In genomic region chr6:3755637-3756515, GRCh38 we compare ENCODE assay signal across 10 cellular contexts. TPM values are rescaled to one million over a fixed set of nuclear protein-coding genes. Genes with fewer than 3 reads are reported as not detected.
DNase-seq lines count a peak whose midpoint lies in the region; ATAC-seq and TF ChIP-seq lines count a peak whose summit lies in the region.
"Had no signal": no experiment of that assay in that cellular context is flagged by ENCODE, and none has a peak within 500 bp of the region (broad histone marks: within the 10 kb centered on the region; RNA-seq: fewer than 3 reads in every experiment).

No MANE protein-coding gene starts in this region.

- H3K4me3 ChIP-seq in iPS-20b (ENCODE audit: low read length) = peak overlapping the region; percentile 37; the same call in 1 of the 2 replicates

- no peaks in the 10 kb centered on the region for H3K36me3 Mint-ChIP-seq in type B pancreatic cell
- no peaks in the 10 kb centered on the region for H3K36me3 Mint-ChIP-seq in immature natural killer cell

- H3K27me3 Mint-ChIP-seq in type B pancreatic cell (peaks cover 4% of the 10 kb centered on the region), immature natural killer cell (ENCODE audit: low read depth in 3 of 3) (peaks cover 6 to 10% (median 7%) of the 10 kb centered on the region in 3 donors)

- no peak for ATAC-seq in HG03135 (IDR thresholded peaks at IDR 0.05; ENCODE audit: unreplicated experiment)
- ATAC-seq in GM19463 (IDR thresholded peaks at IDR 0.05; ENCODE audit: unreplicated experiment) = no peak

- H3K4me1 ChIP-seq in iPS-20b (ENCODE audit: insufficient read depth, low read length) = peaks cover 14% of the 10 kb centered on the region

- H3K9me3 Mint-ChIP-seq in type B pancreatic cell (no peaks in the 10 kb centered on the region), immature natural killer cell (no peaks in the 10 kb centered on the region)

- H3K27me3 ChIP-seq in iPS-20b (ENCODE audit: insufficient read depth, low read length) = peaks cover 40% of the 10 kb centered on the region

- H3K4me3 Mint-ChIP-seq in type B pancreatic cell (peak overlapping the region; percentile 11), immature natural killer cell (no peak overlapping the region)

- H3K27ac Mint-ChIP-seq in type B pancreatic cell (peak overlapping the region; percentile 86), immature natural killer cell (no peak overlapping the region)

- H3K4me1 Mint-ChIP-seq in type B pancreatic cell (ENCODE audit: unreplicated experiment) (peaks cover 16% of the 10 kb centered on the region), immature natural killer cell (peaks cover 7% of the 10 kb centered on the region in 2 donors)

- H3K9ac ChIP-seq in iPS-20b (ENCODE audit: low read depth, low read length) = no peak overlapping the region; the same call in 1 of the 2 replicates

- H3K9me3 ChIP-seq in iPS-20b (ENCODE audit: insufficient read depth, low read depth, low read length) = no peaks in the 10 kb centered on the region

- no peaks in the 10 kb centered on the region for H3K36me3 ChIP-seq in iPS-20b (ENCODE audit: insufficient read depth, low read depth, low read length)

- no peak for TF ChIP-seq CTCF in type B pancreatic cell (conservative IDR thresholded peaks at IDR 0.05)

- peak overlapping the region; percentile 26 for H3K27ac ChIP-seq in iPS-20b (ENCODE audit: low read length)

- peak; percentile 58 for DNase-seq in NCI-H82 (lab: John Stamatoyannopoulos, UW)
- DNase-seq in NCI-H82 treated with DMSO at 0.1 percent for 48 hours (lab: John Stamatoyannopoulos, UW; ENCODE audit: unreplicated experiment) = no peak
- peak; percentile 44 to 61 for DNase-seq in NCI-H526 (lab: John Stamatoyannopoulos, UW)
- DNase-seq in type B pancreatic cell (ENCODE audit: extremely low spot score, unreplicated experiment) = peak; percentile 48
- DNase-seq in immature natural killer cell = no peak
- DNase-seq: activated gamma-delta T cell, substantia nigra had no signal

RNA-seq across cellular contexts. Expression of gene PXDC1, which starts 4.4 kb away (rescaled TPM):
- total RNA-seq in type B pancreatic cell (ENCODE audit: low replicate concordance) = 23.6 and 57.2 TPM in 2 replicates
- polyA plus RNA-seq in immature natural killer cell = not detected

Comparison
In these comparisons a context has a peak if more than half of its experiments do, and no peak if none do; other contexts are left out.
1. DNase-seq: peak in NCI-H82 (single experiment), NCI-H526 (2 of 2) and type B pancreatic cell (single experiment); none in NCI-H82 treated with DMSO at 0.1 percent for 48 hours (single experiment) and immature natural killer cell (0 of 3).